9 cellular contexts compared by ENCODE assay signal in genomic region chr12:57693317-57693658, GRCh38. TPM values are rescaled to one million over a fixed set of nuclear protein-coding genes. Genes with fewer than 3 reads are reported as not detected.
A peak's percentile ranks its signal among the peaks of the same experiment; 100 is the strongest.
DNase-seq lines count a peak whose midpoint lies in the region; ATAC-seq, FAIRE-seq and TF ChIP-seq lines count a peak whose summit lies in the region.
"Had no signal": no experiment of that assay in that cellular context is flagged by ENCODE, and none has a peak within 500 bp of the region (broad histone marks: within the 10 kb centered on the region; RNA-seq: fewer than 3 reads in every experiment).

No MANE protein-coding gene starts in this region.

- H2AFZ ChIP-seq in K562 (ENCODE audit: low read depth, low read length) (peak overlapping the region; percentile 94), neural cell (ENCODE audit: low read depth, low read length) (no peak overlapping the region)

- FAIRE-seq in K562 (lab: Jason Lieb, UNC), result no peak

- ATAC-seq in K562, result no peak
- no peak for ATAC-seq in HG02763 (IDR thresholded peaks at IDR 0.05; ENCODE audit: unreplicated experiment)
- no peak for ATAC-seq in GM19395 (IDR thresholded peaks at IDR 0.05; ENCODE audit: unreplicated experiment)

- H3F3A ChIP-seq in neural cell (ENCODE audit: insufficient read depth, low read length, poor library complexity, severe bottlenecking), result peaks cover 5% of the 10 kb centered on the region

- no peak for TF ChIP-seq EP300 in K562 (IDR thresholded peaks at IDR 0.05; ENCODE audit: low read length)
- no peak for TF ChIP-seq EP300 in neural cell (conservative IDR thresholded peaks at IDR 0.05; ENCODE audit: poor library complexity, severe bottlenecking)

- H3K9ac ChIP-seq in K562 (ENCODE audit: insufficient read depth in 1 of 2, low read depth in 2 of 2, low read length in 2 of 2), result peak overlapping the region; percentile 13 to 31; a peak in 1 of 4 replicates
- H3K9ac ChIP-seq in neural cell (ENCODE audit: low read length), result no peak overlapping the region

- no peak for TF ChIP-seq CTCF in AG04449 (IDR thresholded peaks at IDR 0.05; ENCODE audit: insufficient read depth, low read length, missing control alignments)
- no peak for TF ChIP-seq CTCF in K562 (IDR thresholded peaks at IDR 0.05 in 2 of 3, conservative IDR thresholded peaks at IDR 0.05 in 1 of 3; ENCODE audit: insufficient read depth in 2 of 3, low read depth in 1 of 3, low read length in 3 of 3)
- TF ChIP-seq CTCF in neural cell (IDR thresholded peaks at IDR 0.05; ENCODE audit: poor library complexity, severe bottlenecking), result no peak

- in situ Hi-C loops in K562 (cut with MboI), result loop anchor here (5.0 kb wide), 1 partner anchor 66 kb away; no protein-coding TSS in a partner anchor

- H4K20me1 ChIP-seq in K562 (replicated peaks; ENCODE audit: control insufficient read depth, insufficient read depth, low read length), result no peaks in the 10 kb centered on the region
- H4K20me1 ChIP-seq in neural cell (ENCODE audit: insufficient read depth), result no peaks in the 10 kb centered on the region

- TF ChIP-seq POLR2A in K562 (conservative IDR thresholded peaks at IDR 0.05), result no peak

- no peaks in the 10 kb centered on the region for H3K27me3 ChIP-seq in H7 (ENCODE audit: control insufficient read depth, insufficient read depth, low read length)
- H3K27me3 ChIP-seq in K562 (ENCODE audit: control insufficient read depth in 2 of 2, insufficient read depth in 2 of 2, low read length in 2 of 2), result no peaks in the 10 kb centered on the region
- H3K27me3 ChIP-seq in neural cell (ENCODE audit: insufficient read depth, low read depth, low read length), result no peaks in the 10 kb centered on the region

- peak overlapping the region; percentile 21; the same call in 1 of the 2 replicates for H3K4me3 ChIP-seq in AG04449 (ENCODE audit: low read depth, low read length)
- H3K4me3 ChIP-seq in H7 (ENCODE audit: insufficient read depth, low read depth, low read length), result peak overlapping the region; percentile 8; the same call in 1 of the 2 replicates
- H3K4me3 ChIP-seq in K562, result peak overlapping the region; percentile 8; the same call in 1 of the 2 replicates
- H3K4me3 ChIP-seq in neural cell (ENCODE audit: low read length), result peak overlapping the region; percentile 78

- H3K9me2 ChIP-seq in neural cell (ENCODE audit: insufficient read depth, low read length), result no peaks in the 10 kb centered on the region

- H3K79me2 ChIP-seq in K562 (ENCODE audit: control insufficient read depth, insufficient read depth, low read length) (peaks cover 12% of the 10 kb centered on the region), neural cell (replicated peaks; ENCODE audit: insufficient read depth, low read length) (peaks cover 10% of the 10 kb centered on the region)

- CTCF ChIA-PET in AG04449 (lab: Yijun Ruan, JAX) (interaction anchor here (0.7 to 4.0 kb wide), 27 partner anchors 8 to 235 kb away, joined by 3 to 26 read pairs (median 5); partner anchors contain the start of genes B4GALNT1 and PIP4K2C), K562 (lab: Yijun Ruan, JAX; ENCODE audit: low intra/inter-chr PET ratio) (interaction anchor here (0.9 to 1.0 kb wide), 2 partner anchors 62 to 102 kb away, joined by 3 read pairs; no protein-coding TSS in a partner anchor)

- 42% methylated on average over 10 of the region's 10 CpGs for WGBS in K562 (ENCODE audit: insufficient coverage, low coverage, missing lambda C conversion rate)

- peak overlapping the region; percentile 74 for H3K4me2 ChIP-seq in K562 (ENCODE audit: insufficient read depth, low read length)
- no peak overlapping the region for H3K4me2 ChIP-seq in neural cell (ENCODE audit: low read length)

- H3K9me3 ChIP-seq in K562 (replicated peaks; ENCODE audit: control insufficient read depth, insufficient read depth, low read depth, low read length) (no peaks in the 10 kb centered on the region), neural cell (ENCODE audit: low read length) (no peaks in the 10 kb centered on the region)

- H3K36me3 ChIP-seq in H7 (replicated peaks; ENCODE audit: control insufficient read depth, insufficient read depth, low read length) (no peaks in the 10 kb centered on the region), K562 (ENCODE audit: control insufficient read depth, insufficient read depth, low read length) (peaks cover 25% of the 10 kb centered on the region), neural cell (ENCODE audit: insufficient read depth, low read length) (peaks cover 4% of the 10 kb centered on the region)

- POLR2A ChIA-PET in AG04449 (lab: Yijun Ruan, JAX) (no interaction called here), K562 (lab: Yijun Ruan, JAX) (interaction anchor here (0.6 to 1.7 kb wide), 6 partner anchors 25 to 174 kb away, joined by 3 to 8 read pairs (median 3); partner anchors contain the start of gene DDIT3)

- BruUV-seq in K562 (replicated peaks; lab: Mats Ljungman, UMichigan), result no TSS peak

- intact Hi-C loops in K562 (cut with micrococcal nuclease), result loop anchor here (2.0 to 5.0 kb wide), 3 partner anchors 110 to 236 kb away; partner anchors contain the start of genes DDIT3, GLI1 and INHBE

- no peaks in the 10 kb centered on the region for H3K9me1 ChIP-seq in K562 (ENCODE audit: control insufficient read depth, insufficient read depth, low read length)

- peaks cover 4 to 10% of the 10 kb centered on the region in 2 experiments; a peak in 3 of 5 replicates for H3K4me1 ChIP-seq in K562 (replicated peaks in 1 of 2; ENCODE audit: control insufficient read depth in 2 of 2, insufficient read depth in 2 of 2, low read length in 2 of 2)

- TF ChIP-seq RAD21 in K562 (CRISPR knock-in tag; conservative IDR thresholded peaks at IDR 0.05 in 1 of 2, IDR thresholded peaks at IDR 0.05 in 1 of 2) (no peak), neural cell (conservative IDR thresholded peaks at IDR 0.05) (no peak)

- DNase-seq in AG04449 (ENCODE audit: low read depth, low spot score) (no peak), H7 (no peak), K562 (ENCODE audit: extremely low read depth in 1 of 4, low spot score in 3 of 4) (no peak), NCI-H1436 treated with DMSO at 0.1 percent for 48 hours (lab: John Stamatoyannopoulos, UW) (no peak), COLO829 (ENCODE audit: low spot score) (no peak)

- H3K27ac ChIP-seq in K562 (ENCODE audit: extremely low read depth, low read depth, low read length), result no peak overlapping the region
- H3K27ac ChIP-seq in neural cell (ENCODE audit: low read length), result no peak overlapping the region

RNA-seq across cellular contexts. Expression of gene OS9, which starts 0.6 kb away (rescaled TPM):
- total RNA-seq in H7 (2014; rRNA removed; shearing (Covaris generic)), result 65.5 and 74.1 TPM in 2 replicates
- total RNA-seq in K562 (2011; cell fraction: chromatin; rRNA removed; ENCODE audit: low replicate concordance), result 197 and 263 TPM in 2 replicates
- total RNA-seq in K562 (2011; cell fraction: nucleolus; rRNA removed), result 185 and 199 TPM in 2 replicates
- 161 and 189 TPM in 2 replicates for total RNA-seq in K562 (2011; cell fraction: nucleoplasm; rRNA removed)
- total RNA-seq in K562 (2014; rRNA removed) (88.5 and 93.7 TPM in 2 replicates), K562 (2014; rRNA removed; fragmentation: Illumina TruSeq; extraction: Trizol) (71.3 and 77.4 TPM in 2 replicates), K562 (2015; rRNA removed; fragmentation: Illumina TruSeq; extraction: Trizol) (90.2 and 97.8 TPM in 2 replicates), K562 (2021) (85.4 and 89.5 TPM in 2 replicates)
- polyA plus RNA-seq in K562 (2011; rRNA removed) (84.0 and 113 TPM in 2 replicates), K562 (2014; fragmentation: Illumina TruSeq; extraction: Trizol) (93.3 and 105 TPM in 2 replicates), K562 (2014; fragmentation: Nextera tagmentation; extraction: Ambion mirVana) (1 to 10 TPM; 4.6 to 7.9 TPM), K562 (2014; rRNA removed) (89.0 and 102 TPM in 2 replicates), neural cell (223 and 248 TPM in 2 replicates)
- 96.9 and 176 TPM in 2 replicates for polyA plus RNA-seq in K562 (2011; cell fraction: cytosol; rRNA removed)
- 254 and 358 TPM in 2 replicates for polyA plus RNA-seq in K562 (2011; cell fraction: nucleus; rRNA removed)
- 145 and 222 TPM in 2 replicates for polyA plus RNA-seq in K562 (2012)
- polyA minus RNA-seq in K562 (2011; rRNA and poly(A)+ RNA removed), result 130 and 134 TPM in 2 replicates
- polyA minus RNA-seq in K562 (2011; cell fraction: cytosol; rRNA and poly(A)+ RNA removed), result 33.0 and 35.3 TPM in 2 replicates
- 41.7 and 80.5 TPM in 2 replicates for polyA minus RNA-seq in K562 (2011; cell fraction: nucleus; rRNA and poly(A)+ RNA removed)
- polyA minus RNA-seq in neural cell, result 161 and 168 TPM in 2 replicates

RNA-seq across cellular contexts. Expression of gene AGAP2, which starts 45.3 kb away (rescaled TPM):
- total RNA-seq in H7 (2014; rRNA removed; shearing (Covaris generic)), result 0.30 and 0.35 TPM in 2 replicates
- total RNA-seq in K562 (2011; cell fraction: chromatin; rRNA removed; ENCODE audit: low replicate concordance), result 0.12 and 0.74 TPM in 2 replicates
- 0.26 and 0.67 TPM in 2 replicates for total RNA-seq in K562 (2011; cell fraction: nucleolus; rRNA removed)
- total RNA-seq in K562 (2011; cell fraction: nucleoplasm; rRNA removed), result 0.15 and 0.99 TPM in 2 replicates
- total RNA-seq in K562 (2014; rRNA removed) (0.18 and 0.20 TPM in 2 replicates), K562 (2014; rRNA removed; fragmentation: Illumina TruSeq; extraction: Trizol) (0.13 and 0.36 TPM in 2 replicates), K562 (2015; rRNA removed; fragmentation: Illumina TruSeq; extraction: Trizol) (0.04 and 0.08 TPM in 2 replicates), K562 (2021) (0.31 and 0.60 TPM in 2 replicates)
- polyA plus RNA-seq in K562 (2011; rRNA removed) (0.12 and 0.36 TPM in 2 replicates), K562 (2014; fragmentation: Illumina TruSeq; extraction: Trizol) (0.19 and 0.77 TPM in 2 replicates), K562 (2014; fragmentation: Nextera tagmentation; extraction: Ambion mirVana) (under 1 TPM in 1 of 2 experiments, not detected in 1; 0.07 TPM), K562 (2014; rRNA removed) (0.20 and 0.88 TPM in 2 replicates), neural cell (19.3 and 24.9 TPM in 2 replicates)
- polyA plus RNA-seq in K562 (2011; cell fraction: cytosol; rRNA removed), result 0.06 and 0.22 TPM in 2 replicates
- 0.39 and 0.57 TPM in 2 replicates for polyA plus RNA-seq in K562 (2011; cell fraction: nucleus; rRNA removed)
- 0.46 and 0.65 TPM in 2 replicates for polyA plus RNA-seq in K562 (2012)
- 0.09 and 0.67 TPM in 2 replicates for polyA minus RNA-seq in K562 (2011; rRNA and poly(A)+ RNA removed)
- polyA minus RNA-seq in K562 (2011; cell fraction: cytosol; rRNA and poly(A)+ RNA removed), result not detected in 2 replicates
- 0.11 and 0.27 TPM in 2 replicates for polyA minus RNA-seq in K562 (2011; cell fraction: nucleus; rRNA and poly(A)+ RNA removed)
- 33.6 and 34.3 TPM in 2 replicates for polyA minus RNA-seq in neural cell
- total RNA-seq: NCI-H460 had no signal

RNA-seq across cellular contexts. Expression of gene TSPAN31, which starts 51.6 kb away (rescaled TPM):
- 12.9 and 17.6 TPM in 2 replicates for total RNA-seq in H7 (2014; rRNA removed; shearing (Covaris generic))
- total RNA-seq in K562 (2011; cell fraction: chromatin; rRNA removed; ENCODE audit: low replicate concordance), result 36.4 and 39.7 TPM in 2 replicates
- 29.6 and 31.4 TPM in 2 replicates for total RNA-seq in K562 (2011; cell fraction: nucleolus; rRNA removed)
- total RNA-seq in K562 (2011; cell fraction: nucleoplasm; rRNA removed), result 39.6 and 43.3 TPM in 2 replicates
- total RNA-seq in K562 (2014; rRNA removed), result 11.3 and 14.0 TPM in 2 replicates
- total RNA-seq in K562 (2014; rRNA removed; fragmentation: Illumina TruSeq; extraction: Trizol), result 14.3 and 14.7 TPM in 2 replicates
- total RNA-seq in K562 (2015; rRNA removed; fragmentation: Illumina TruSeq; extraction: Trizol), result 12.6 and 14.3 TPM in 2 replicates
- total RNA-seq in K562 (2021), result 11.0 and 12.4 TPM in 2 replicates
- 13.8 and 24.9 TPM in 2 replicates for polyA plus RNA-seq in K562 (2011; rRNA removed)
- 14.8 and 19.7 TPM in 2 replicates for polyA plus RNA-seq in K562 (2011; cell fraction: cytosol; rRNA removed)
- polyA plus RNA-seq in K562 (2011; cell fraction: nucleus; rRNA removed), result 14.7 and 19.0 TPM in 2 replicates
- 19.0 and 31.1 TPM in 2 replicates for polyA plus RNA-seq in K562 (2012)
- polyA plus RNA-seq in K562 (2014; fragmentation: Illumina TruSeq; extraction: Trizol), result 17.6 and 20.5 TPM in 2 replicates
- 10 to 100 TPM; 20.1 to 26.4 TPM for polyA plus RNA-seq in K562 (2014; fragmentation: Nextera tagmentation; extraction: Ambion mirVana)
- polyA plus RNA-seq in K562 (2014; rRNA removed), result 11.6 and 20.3 TPM in 2 replicates
- 10.0 and 19.6 TPM in 2 replicates for polyA minus RNA-seq in K562 (2011; rRNA and poly(A)+ RNA removed)
- polyA minus RNA-seq in K562 (2011; cell fraction: cytosol; rRNA and poly(A)+ RNA removed), result 5.6 and 6.3 TPM in 2 replicates
- polyA minus RNA-seq in K562 (2011; cell fraction: nucleus; rRNA and poly(A)+ RNA removed), result 10.2 and 10.6 TPM in 2 replicates
- 78.1 and 85.3 TPM in 2 replicates for polyA plus RNA-seq in neural cell
- 37.5 and 39.0 TPM in 2 replicates for polyA minus RNA-seq in neural cell

RNA-seq across cellular contexts. Expression of gene CDK4, which starts 58.8 kb away (rescaled TPM):
- total RNA-seq in H7 (2014; rRNA removed; shearing (Covaris generic)), result 234 and 275 TPM in 2 replicates
- 135 and 229 TPM in 2 replicates for total RNA-seq in K562 (2011; cell fraction: chromatin; rRNA removed; ENCODE audit: low replicate concordance)
- 165 and 176 TPM in 2 replicates for total RNA-seq in K562 (2011; cell fraction: nucleolus; rRNA removed)
- total RNA-seq in K562 (2011; cell fraction: nucleoplasm; rRNA removed), result 168 and 190 TPM in 2 replicates
- 237 and 282 TPM in 2 replicates for total RNA-seq in K562 (2014; rRNA removed)
- 173 and 188 TPM in 2 replicates for total RNA-seq in K562 (2014; rRNA removed; fragmentation: Illumina TruSeq; extraction: Trizol)
- total RNA-seq in K562 (2015; rRNA removed; fragmentation: Illumina TruSeq; extraction: Trizol), result 216 and 217 TPM in 2 replicates
- 238 and 253 TPM in 2 replicates for total RNA-seq in K562 (2021)
- 429 and 436 TPM in 2 replicates for polyA plus RNA-seq in K562 (2011; rRNA removed)
- 496 and 542 TPM in 2 replicates for polyA plus RNA-seq in K562 (2011; cell fraction: cytosol; rRNA removed)
- polyA plus RNA-seq in K562 (2011; cell fraction: nucleus; rRNA removed), result 182 and 203 TPM in 2 replicates
- polyA plus RNA-seq in K562 (2012), result 227 and 292 TPM in 2 replicates
- polyA plus RNA-seq in K562 (2014; fragmentation: Illumina TruSeq; extraction: Trizol), result 347 and 427 TPM in 2 replicates
- 10 to 100 TPM; 37.8 to 62.8 TPM for polyA plus RNA-seq in K562 (2014; fragmentation: Nextera tagmentation; extraction: Ambion mirVana)
- 309 and 339 TPM in 2 replicates for polyA plus RNA-seq in K562 (2014; rRNA removed)
- 194 and 258 TPM in 2 replicates for polyA minus RNA-seq in K562 (2011; rRNA and poly(A)+ RNA removed)
- 98.1 and 128 TPM in 2 replicates for polyA minus RNA-seq in K562 (2011; cell fraction: cytosol; rRNA and poly(A)+ RNA removed)
- polyA minus RNA-seq in K562 (2011; cell fraction: nucleus; rRNA and poly(A)+ RNA removed), result 95.2 and 124 TPM in 2 replicates
- 81.3 and 104 TPM in 2 replicates for polyA plus RNA-seq in neural cell
- 53.9 and 59.4 TPM in 2 replicates for polyA minus RNA-seq in neural cell

Comparison
In these comparisons a context has a peak if more than half of its experiments do, and no peak if none do; other contexts are left out.
1. H3K4me3 ChIP-seq: peak in every context shown above with its lines; median percentile 78 in neural cell; 21 in AG04449; 8 in H7; 8 in K562.